ENCODE assay signal across 7 cellular contexts in genomic region chr21:25734654-25735220, GRCh38.
DNase-seq lines count a peak whose midpoint lies in the region; ATAC-seq lines count a peak whose summit lies in the region.

Gene ATP5PF, minus strand, starts transcription at chr21:25734904. Its CDS starts 5,110 bp downstream, at chr21:25729794.
Gene GABPA, plus strand, starts transcription at chr21:25734972. Its CDS starts 6,627 bp downstream, at chr21:25741599.

- ATAC-seq in GM18508 (IDR thresholded peaks at IDR 0.05; ENCODE audit: insufficient read depth, unreplicated experiment) (peak; percentile 89), HG03025 (IDR thresholded peaks at IDR 0.05; ENCODE audit: low FRiP score, unreplicated experiment) (peak; percentile 90)

- peak; percentile 93 to 96 for DNase-seq in NCI-H2081 (lab: John Stamatoyannopoulos, UW)
- DNase-seq in T1000 (lab: John Stamatoyannopoulos, UW), result peak; percentile 96
- DNase-seq in astrocyte of the hippocampus (ENCODE audit: low read depth, low spot score), result peak; percentile 99
- DNase-seq in hippocampal formation (lab: John Stamatoyannopoulos, UW), result peak; percentile 94 to 96
- peak; percentile 99 for DNase-seq in retina

Comparison
In these comparisons a context has a peak if more than half of its experiments do, and no peak if none do; other contexts are left out.
1. Peak in every context shown above with its lines: DNase-seq and ATAC-seq.